In the genomic region with DNA sequence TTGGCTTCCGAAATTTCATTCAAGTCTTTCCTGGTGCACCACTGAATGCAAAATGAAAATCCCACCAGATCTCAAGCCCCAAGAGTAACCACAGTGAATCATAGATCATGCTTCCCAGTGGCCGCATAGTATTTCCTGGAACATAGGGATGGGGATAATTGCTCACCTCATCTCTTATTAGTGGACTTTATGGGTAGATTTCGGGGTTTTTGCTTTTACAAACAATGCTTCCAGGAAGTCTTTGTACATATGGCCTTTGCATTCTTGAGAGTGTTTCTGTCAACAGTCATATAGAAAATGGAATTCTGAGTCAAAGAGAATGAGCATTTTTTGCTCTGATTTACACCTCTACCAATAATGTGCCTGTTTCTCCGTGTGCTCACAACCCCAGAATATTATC, we compare ENCODE assay signal across 11 cellular contexts. TPM values are rescaled to one million over a fixed set of nuclear protein-coding genes. Genes with fewer than 3 reads are reported as not detected.
DNase-seq lines count a peak whose midpoint lies in the region; ATAC-seq and TF ChIP-seq lines count a peak whose summit lies in the region.
"Had no signal": no experiment of that assay in that cellular context is flagged by ENCODE, and none has a peak within 500 bp of the region (broad histone marks: within the 10 kb centered on the region; RNA-seq: fewer than 3 reads in every experiment).

No MANE protein-coding gene starts in this region.

- H3K4me3 Mint-ChIP-seq in CD4-positive, alpha-beta T cell: no peak overlapping the region
- H3K4me3 Mint-ChIP-seq: CD4-positive, CD25-positive, alpha-beta regulatory T cell; dendritic cell treated with granulocyte-macrophage colony-stimulating factor and Interleukin-4, amounts not matched to agents 40 ng/mL and 50 ng/mL, for 4 days; stimulated activated naive CD8-positive, alpha-beta T cell treated with anti-CD3 and anti-CD28 coated beads, Interleukin-15, Interleukin-2, amounts not matched to agents 100 ng/mL and 50 ng/mL, for 24 hours had no signal

- no peaks in the 10 kb centered on the region for H3K9me2 ChIP-seq in GM23248 (ENCODE audit: insufficient read depth)

- peak overlapping the region; percentile 62 for H3K27ac ChIP-seq in GM23248
- no peak overlapping the region for H3K27ac ChIP-seq in CD4-positive, alpha-beta T cell (ENCODE audit: low read depth, low read length)
- H3K27ac ChIP-seq: parathyroid adenoma had no signal

- in situ Hi-C loops in GM23248 (cut with MboI): no loop called here

- peak overlapping the region; percentile 26; the same call in 1 of the 2 replicates for H3K9ac ChIP-seq in GM23248
- H3K9ac ChIP-seq: parathyroid adenoma had no signal

- H3K27me3 ChIP-seq in GM23248 (replicated peaks; ENCODE audit: insufficient read depth) (no peaks in the 10 kb centered on the region), H7 (ENCODE audit: control insufficient read depth, insufficient read depth, low read length) (no peaks in the 10 kb centered on the region)
- no peaks in the 10 kb centered on the region for H3K27me3 ChIP-seq in CD4-positive, alpha-beta T cell (ENCODE audit: control insufficient read depth, insufficient read depth, low read length)

- H3K4me1 Mint-ChIP-seq in CD4-positive, alpha-beta T cell (ENCODE audit: low read depth): no peaks in the 10 kb centered on the region

- H3F3A ChIP-seq in GM23248 (ENCODE audit: insufficient read depth): peaks cover 24% of the 10 kb centered on the region

- H2AFZ ChIP-seq in GM23248: peak overlapping the region; percentile 55; the same call in 1 of the 2 replicates

- POLR2A ChIA-PET in CD4-positive, alpha-beta T cell (lab: Charles Lee): no interaction called here

- DNase-seq in EL: peak; percentile 77
- DNase-seq in GM23248: peak; percentile 69
- DNase-seq in RPMI7951 (ENCODE audit: low read depth): peak; percentile 53
- peak; percentile 15 for DNase-seq in glomerular visceral epithelial cell (ENCODE audit: extremely low spot score)
- no peak for DNase-seq in H7
- DNase-seq in CD4-positive, alpha-beta T cell: no peak

- ATAC-seq in HG03139 (IDR thresholded peaks at IDR 0.05; ENCODE audit: unreplicated experiment): no peak
- ATAC-seq in CD4-positive, alpha-beta T cell (ENCODE audit: poor library complexity): no peak

- no peaks in the 10 kb centered on the region for H3K9me3 Mint-ChIP-seq in CD4-positive, alpha-beta T cell
- H3K9me3 Mint-ChIP-seq: CD4-positive, CD25-positive, alpha-beta regulatory T cell; dendritic cell treated with granulocyte-macrophage colony-stimulating factor and Interleukin-4, amounts not matched to agents 40 ng/mL and 50 ng/mL, for 4 days; stimulated activated naive CD8-positive, alpha-beta T cell treated with anti-CD3 and anti-CD28 coated beads, Interleukin-15, Interleukin-2, amounts not matched to agents 100 ng/mL and 50 ng/mL, for 24 hours had no signal

- CTCF ChIA-PET in CD4-positive, alpha-beta T cell (lab: Charles Lee): no interaction called here

- peaks cover 35% of the 10 kb centered on the region for H3K4me1 ChIP-seq in GM23248 (ENCODE audit: insufficient read depth)
- H3K4me1 ChIP-seq: parathyroid adenoma had no signal

- no peaks in the 10 kb centered on the region for H3K79me2 ChIP-seq in GM23248 (ENCODE audit: insufficient read depth)
- H3K79me2 ChIP-seq: parathyroid adenoma had no signal

- 59 to 61% methylated on average over 4 of the region's 4 CpGs for WGBS in GM23248 (ENCODE audit: low coverage in 1 of 2, low lambda C conversion rate in 2 of 2, missing lambda C conversion rate in 2 of 2), 2 experiments

- H3K36me3 ChIP-seq in GM23248 (ENCODE audit: low read depth) (no peaks in the 10 kb centered on the region), H7 (replicated peaks; ENCODE audit: control insufficient read depth, insufficient read depth, low read length) (no peaks in the 10 kb centered on the region)

- H3K9me3 ChIP-seq in GM23248 (ENCODE audit: low read depth): no peaks in the 10 kb centered on the region
- no peaks in the 10 kb centered on the region for H3K9me3 ChIP-seq in CD4-positive, alpha-beta T cell (ENCODE audit: control insufficient read depth, low read length)

- intact Hi-C loops in CD4-positive, alpha-beta T cell (cut with DNase I, micrococcal nuclease): loop anchor here in 1 of 2 experiments (5.0 kb wide), 1 partner anchor 977 kb away; no protein-coding TSS in a partner anchor

- TF ChIP-seq CTCF in CD4-positive, alpha-beta T cell (IDR thresholded peaks at IDR 0.05): no peak

- H4K20me1 ChIP-seq in GM23248 (ENCODE audit: insufficient read depth): no peaks in the 10 kb centered on the region

- peaks cover 14% of the 10 kb centered on the region for H3K27me3 Mint-ChIP-seq in CD4-positive, alpha-beta T cell
- H3K27me3 Mint-ChIP-seq: dendritic cell treated with granulocyte-macrophage colony-stimulating factor and Interleukin-4, amounts not matched to agents 40 ng/mL and 50 ng/mL, for 4 days had no signal

- peak overlapping the region; percentile 31 for H3K4me2 ChIP-seq in GM23248 (ENCODE audit: unreplicated experiment)

- H3K27ac Mint-ChIP-seq in CD4-positive, alpha-beta T cell: no peak overlapping the region
- H3K27ac Mint-ChIP-seq: CD4-positive, CD25-positive, alpha-beta regulatory T cell; dendritic cell treated with granulocyte-macrophage colony-stimulating factor and Interleukin-4, amounts not matched to agents 40 ng/mL and 50 ng/mL, for 4 days; stimulated activated naive CD8-positive, alpha-beta T cell treated with anti-CD3 and anti-CD28 coated beads, Interleukin-15, Interleukin-2, amounts not matched to agents 100 ng/mL and 50 ng/mL, for 24 hours had no signal

- no peaks in the 10 kb centered on the region for H3K36me3 Mint-ChIP-seq in CD4-positive, alpha-beta T cell (ENCODE audit: low read depth)
- H3K36me3 Mint-ChIP-seq: CD4-positive, CD25-positive, alpha-beta regulatory T cell had no signal

- no peak overlapping the region for H3K4me3 ChIP-seq in GM23248
- no peak overlapping the region for H3K4me3 ChIP-seq in H7 (ENCODE audit: insufficient read depth, low read depth, low read length)

RNA-seq across cellular contexts. Expression of gene PPEF2, which starts 53.4 kb away (rescaled TPM):
- total RNA-seq in GM23248 (2014; rRNA removed; shearing (Covaris generic)): not detected in 2 replicates
- not detected in 2 replicates for polyA plus RNA-seq in GM23248 (2016; fragmentation: Nextera tagmentation; extraction: Ambion mirVana)
- not detected in 2 replicates for total RNA-seq in RPMI7951 (2014; rRNA removed; shearing (Covaris generic))
- not detected in 2 replicates for total RNA-seq in H7 (2014; rRNA removed; shearing (Covaris generic))
- under 1 TPM; 0.49 to 0.56 TPM for total RNA-seq in CD4-positive, alpha-beta T cell
- total RNA-seq: CD4-positive, CD25-positive, alpha-beta regulatory T cell had no signal
- polyA plus RNA-seq: CD4-positive, CD25-positive, alpha-beta regulatory T cell had no signal

Comparison
In these comparisons a context has a peak if more than half of its experiments do, and no peak if none do; other contexts are left out.
1. DNase-seq: peak in EL (single experiment), GM23248 (single experiment), RPMI7951 (single experiment) and glomerular visceral epithelial cell (single experiment); none in H7 (single experiment) and CD4-positive, alpha-beta T cell (0 of 10).